ENCODE assay signal across 13 cellular contexts in genomic region chr12:108360487-108360886, GRCh38. TPM values are rescaled to one million over a fixed set of nuclear protein-coding genes. Genes with fewer than 3 reads are reported as not detected.
DNase-seq lines count a peak whose midpoint lies in the region; ATAC-seq and TF ChIP-seq lines count a peak whose summit lies in the region.
"Had no signal": no experiment of that assay in that cellular context is flagged by ENCODE, and none has a peak within 500 bp of the region (broad histone marks: within the 10 kb centered on the region; RNA-seq: fewer than 3 reads in every experiment).

No MANE protein-coding gene starts in this region.

- H3K9me3 Mint-ChIP-seq in glutamatergic neuron (ENCODE audit: unreplicated experiment) = no peaks in the 10 kb centered on the region
- H3K9me3 Mint-ChIP-seq in CD8-positive, alpha-beta memory T cell = no peaks in the 10 kb centered on the region
- H3K9me3 Mint-ChIP-seq: CD4-positive, CD25-positive, alpha-beta regulatory T cell had no signal

- peaks cover 9% of the 10 kb centered on the region for H3K4me1 ChIP-seq in GM23248 (ENCODE audit: insufficient read depth)
- no peaks in the 10 kb centered on the region for H3K4me1 ChIP-seq in CD8-positive, alpha-beta memory T cell (ENCODE audit: insufficient read depth, low read length)

- TF ChIP-seq CTCF in GM12864 (IDR thresholded peaks at IDR 0.05; ENCODE audit: low read depth, low read length, missing control alignments) (no peak), glutamatergic neuron (IDR thresholded peaks at IDR 0.05; ENCODE audit: partially characterized antibody, unreplicated experiment) (no peak)

- no peak overlapping the region for H3K27ac ChIP-seq in GM23248
- no peak overlapping the region for H3K27ac ChIP-seq in CD8-positive, alpha-beta memory T cell (ENCODE audit: low read depth, low read length)
- H3K27ac ChIP-seq: neutrophil, tibial artery, VCaP had no signal

- H3F3A ChIP-seq in GM23248 (ENCODE audit: insufficient read depth) = no peaks in the 10 kb centered on the region; the same call in none of the 2 replicates

- DNase-seq in GM12864 (ENCODE audit: low read depth) (peak; percentile 15), GM23248 (peak; percentile 77), NCI-H226 (peak; percentile 64), glutamatergic neuron (peak; percentile 59), activated T-cell treated with anti-CD3 and anti-CD28 coated beads for 4 hours (no peak), hepatic stellate cell (ENCODE audit: low spot score) (no peak)
- DNase-seq in CD8-positive, alpha-beta memory T cell = no peak
- DNase-seq: activated effector memory CD4-positive, alpha-beta T cell treated with anti-CD3 and anti-CD28 coated beads, Interleukin-2, amount 50 U/mL, for 16 hours; CD4-positive, CD25-positive, alpha-beta regulatory T cell had no signal

- no peaks in the 10 kb centered on the region for H3K36me3 ChIP-seq in GM23248 (ENCODE audit: low read depth)
- H3K36me3 ChIP-seq in CD8-positive, alpha-beta memory T cell (ENCODE audit: insufficient read depth, low read length) = no peaks in the 10 kb centered on the region
- H3K36me3 ChIP-seq: neutrophil, tibial artery had no signal

- H3K4me3 ChIP-seq in GM12864 (ENCODE audit: low read depth, low read length) (no peak overlapping the region), GM23248 (no peak overlapping the region)
- H3K4me3 ChIP-seq in CD8-positive, alpha-beta memory T cell (ENCODE audit: low read length) = no peak overlapping the region
- H3K4me3 ChIP-seq: tibial artery had no signal

- H3K4me3 Mint-ChIP-seq in glutamatergic neuron (ENCODE audit: unreplicated experiment) = no peak overlapping the region
- no peak overlapping the region for H3K4me3 Mint-ChIP-seq in CD8-positive, alpha-beta memory T cell
- H3K4me3 Mint-ChIP-seq: CD4-positive, CD25-positive, alpha-beta regulatory T cell had no signal

- H3K27me3 Mint-ChIP-seq in glutamatergic neuron (ENCODE audit: unreplicated experiment) = no peaks in the 10 kb centered on the region
- peaks cover 2 to 22% of the 10 kb centered on the region in 2 donors for H3K27me3 Mint-ChIP-seq in CD8-positive, alpha-beta memory T cell
- H3K27me3 Mint-ChIP-seq: CD4-positive, CD25-positive, alpha-beta regulatory T cell had no signal

- POLR2A ChIA-PET in CD8-positive, alpha-beta memory T cell (lab: Charles Lee) = no interaction called here

- H4K20me1 ChIP-seq in GM23248 (ENCODE audit: insufficient read depth) = no peaks in the 10 kb centered on the region

- H3K27ac Mint-ChIP-seq in glutamatergic neuron (ENCODE audit: unreplicated experiment) = no peak overlapping the region
- H3K27ac Mint-ChIP-seq in CD8-positive, alpha-beta memory T cell = no peak overlapping the region
- H3K27ac Mint-ChIP-seq: CD4-positive, CD25-positive, alpha-beta regulatory T cell had no signal

- in situ Hi-C loops in GM23248 (cut with MboI) = no loop called here

- H3K36me3 Mint-ChIP-seq in glutamatergic neuron (ENCODE audit: unreplicated experiment) = no peaks in the 10 kb centered on the region
- no peaks in the 10 kb centered on the region for H3K36me3 Mint-ChIP-seq in CD8-positive, alpha-beta memory T cell
- H3K36me3 Mint-ChIP-seq: CD4-positive, CD25-positive, alpha-beta regulatory T cell had no signal

- no peaks in the 10 kb centered on the region for H3K79me2 ChIP-seq in GM23248 (ENCODE audit: insufficient read depth)

- CTCF ChIA-PET in CD8-positive, alpha-beta memory T cell (lab: Charles Lee) = no interaction called here

- peaks cover 4% of the 10 kb centered on the region for H3K4me1 Mint-ChIP-seq in glutamatergic neuron (ENCODE audit: low read depth, unreplicated experiment)
- H3K4me1 Mint-ChIP-seq in CD8-positive, alpha-beta memory T cell = no peaks in the 10 kb centered on the region

- peak overlapping the region; percentile 22 for H3K4me2 ChIP-seq in GM23248 (ENCODE audit: unreplicated experiment)

- ATAC-seq in HG02970 (IDR thresholded peaks at IDR 0.05; ENCODE audit: low FRiP score, unreplicated experiment) = no peak

- no peak overlapping the region for H2AFZ ChIP-seq in GM23248

- H3K27me3 ChIP-seq in GM23248 (replicated peaks; ENCODE audit: insufficient read depth) = no peaks in the 10 kb centered on the region
- H3K27me3 ChIP-seq in CD8-positive, alpha-beta memory T cell (ENCODE audit: insufficient read depth, low read length, poor library complexity, severe bottlenecking) = no peaks in the 10 kb centered on the region
- H3K27me3 ChIP-seq: neutrophil, tibial artery had no signal

- H3K9me3 ChIP-seq in GM23248 (ENCODE audit: low read depth) = no peaks in the 10 kb centered on the region
- no peaks in the 10 kb centered on the region for H3K9me3 ChIP-seq in CD8-positive, alpha-beta memory T cell (ENCODE audit: low read length)
- H3K9me3 ChIP-seq: neutrophil, tibial artery had no signal

- H3K9me2 ChIP-seq in GM23248 (ENCODE audit: insufficient read depth) = no peaks in the 10 kb centered on the region

- no peak overlapping the region for H3K9ac ChIP-seq in GM23248

RNA-seq across cellular contexts. Expression of gene CMKLR1, which starts 21.4 kb away (rescaled TPM):
- total RNA-seq in GM23248 (2014; rRNA removed; shearing (Covaris generic)) = 2.9 and 4.9 TPM in 2 replicates
- polyA plus RNA-seq in GM23248 (2016; fragmentation: Nextera tagmentation; extraction: Ambion mirVana) = 1.9 and 2.2 TPM in 2 replicates
- total RNA-seq in glutamatergic neuron (ENCODE audit: unreplicated experiment) = not detected
- under 1 TPM; 0.57 to 0.66 TPM for total RNA-seq in CD8-positive, alpha-beta memory T cell
- polyA plus RNA-seq in CD8-positive, alpha-beta memory T cell = 4.4 TPM

Comparison
In these comparisons a context has a peak if more than half of its experiments do, and no peak if none do; other contexts are left out.
1. DNase-seq: peak in GM12864 (single experiment), GM23248 (single experiment), NCI-H226 (single experiment) and glutamatergic neuron (single experiment); none in activated T-cell treated with anti-CD3 and anti-CD28 coated beads for 4 hours (single experiment), CD8-positive, alpha-beta memory T cell (0 of 5) and hepatic stellate cell (single experiment).